ENCODE assay signal across 8 cellular contexts in the genomic region with DNA sequence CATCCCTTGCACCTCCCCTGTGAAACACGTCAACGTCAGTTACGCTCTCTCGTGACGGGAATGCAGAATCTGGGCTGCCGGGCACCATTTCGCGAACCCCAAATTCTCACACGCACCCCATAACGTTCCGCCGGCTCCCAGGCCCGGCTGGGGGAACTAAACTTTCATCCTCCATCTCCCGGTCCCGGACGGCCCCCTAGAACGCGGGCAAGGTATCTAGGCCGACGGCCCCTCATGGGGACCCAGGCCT. TPM values are rescaled to one million over a fixed set of nuclear protein-coding genes. Genes with fewer than 3 reads are reported as not detected.
DNase-seq lines count a peak whose midpoint lies in the region; ATAC-seq and TF ChIP-seq lines count a peak whose summit lies in the region.

No MANE protein-coding gene starts in this region.

- TF ChIP-seq CTCF in fibroblast of pulmonary artery (IDR thresholded peaks at IDR 0.05; ENCODE audit: low read length, missing control alignments) (no peak), omental fat pad (IDR thresholded peaks at IDR 0.05) (no peak)

- H3K27me3 Mint-ChIP-seq in activated T-cell treated with anti-CD3 and anti-CD28 coated beads, Interleukin-2, amount 50 U/mL, for 4 hours (ENCODE audit: low read depth) = no peaks in the 10 kb centered on the region
- no peaks in the 10 kb centered on the region for H3K27me3 Mint-ChIP-seq in T-helper 1 cell treated with Interleukin-12 subunit alpha and Interleukin-12 subunit beta and Interleukin-4 antibody, amounts not matched to agents 30 μg/mL and 1 μg/mL, for 36 hours (ENCODE audit: low read depth)

- peaks cover 19% of the 10 kb centered on the region for H3K4me1 Mint-ChIP-seq in activated T-cell treated with anti-CD3 and anti-CD28 coated beads, Interleukin-2, amount 50 U/mL, for 4 hours (ENCODE audit: low read depth)
- peaks cover 17% of the 10 kb centered on the region for H3K4me1 Mint-ChIP-seq in T-helper 1 cell treated with Interleukin-12 subunit alpha and Interleukin-12 subunit beta and Interleukin-4 antibody, amounts not matched to agents 30 μg/mL and 1 μg/mL, for 36 hours (ENCODE audit: low read depth)

- peak overlapping the region; percentile 100 for H3K27ac Mint-ChIP-seq in T-helper 1 cell treated with Interleukin-12 subunit alpha and Interleukin-12 subunit beta and Interleukin-4 antibody, amounts not matched to agents 30 μg/mL and 1 μg/mL, for 36 hours

- peak overlapping the region; percentile 97 for H3K4me3 Mint-ChIP-seq in activated T-cell treated with anti-CD3 and anti-CD28 coated beads, Interleukin-2, amount 50 U/mL, for 4 hours
- peak overlapping the region; percentile 96 for H3K4me3 Mint-ChIP-seq in T-helper 1 cell treated with Interleukin-12 subunit alpha and Interleukin-12 subunit beta and Interleukin-4 antibody, amounts not matched to agents 30 μg/mL and 1 μg/mL, for 36 hours

- peak; percentile 4 to 11 for ATAC-seq in activated T-cell treated with anti-CD3 and anti-CD28 coated beads, Interleukin-2, amount 50 U/mL, for 4 hours
- peak; percentile 9 for ATAC-seq in omental fat pad (ENCODE audit: low FRiP score)

- H3K36me3 Mint-ChIP-seq in activated T-cell treated with anti-CD3 and anti-CD28 coated beads, Interleukin-2, amount 50 U/mL, for 4 hours (ENCODE audit: insufficient read depth) = peaks cover 8% of the 10 kb centered on the region
- peaks cover 9% of the 10 kb centered on the region for H3K36me3 Mint-ChIP-seq in T-helper 1 cell treated with Interleukin-12 subunit alpha and Interleukin-12 subunit beta and Interleukin-4 antibody, amounts not matched to agents 30 μg/mL and 1 μg/mL, for 36 hours (ENCODE audit: low read depth)

- in situ Hi-C loops in KBM-7 (cut with MboI; ENCODE audit: low pct_unique_long_range_greater_than_20kb, low sequenced_read_pairs) = no loop called here

- H3K4me3 ChIP-seq in fibroblast of pulmonary artery (replicated peaks; ENCODE audit: low read depth, low read length) = peak overlapping the region; percentile 94

- DNase-seq in activated T-cell treated with anti-CD3 and anti-CD28 coated beads, Interleukin-2, amount 50 U/mL, for 4 hours = no peak
- no peak for DNase-seq in activated T-cell treated with anti-CD3 and anti-CD28 coated beads, Interleukin-2, amount 50 U/mL, for 1 hour
- no peak for DNase-seq in fibroblast of pulmonary artery (ENCODE audit: low read depth)
- peak; percentile 29 for DNase-seq in omental fat pad (ENCODE audit: low spot score)
- no peak for DNase-seq in KBM-7
- no peak for DNase-seq in amniotic stem cell (lab: John Stamatoyannopoulos, UW)
- DNase-seq in NCI-H446 (lab: John Stamatoyannopoulos, UW) = no peak

- H3K9me3 Mint-ChIP-seq in activated T-cell treated with anti-CD3 and anti-CD28 coated beads, Interleukin-2, amount 50 U/mL, for 4 hours = no peaks in the 10 kb centered on the region
- no peaks in the 10 kb centered on the region for H3K9me3 Mint-ChIP-seq in T-helper 1 cell treated with Interleukin-12 subunit alpha and Interleukin-12 subunit beta and Interleukin-4 antibody, amounts not matched to agents 30 μg/mL and 1 μg/mL, for 36 hours

RNA-seq across cellular contexts. Expression of gene DNAJC27, which starts 0.5 kb away (rescaled TPM):
- total RNA-seq in activated T-cell treated with anti-CD3 and anti-CD28 coated beads, Interleukin-2, amount 50 U/mL, for 4 hours = 1 to 10 TPM; 3.3 to 3.8 (median 3.5) TPM
- 10 to 100 TPM in 2 of 4 donors, 1 to 10 TPM in 2; 7.2 to 21.8 (median 10.8) TPM for total RNA-seq in omental fat pad

RNA-seq across cellular contexts. Expression of gene ADCY3, which starts 51.2 kb away (rescaled TPM):
- 10 to 100 TPM; 68.7 to 83.7 (median 71.2) TPM for total RNA-seq in activated T-cell treated with anti-CD3 and anti-CD28 coated beads, Interleukin-2, amount 50 U/mL, for 4 hours
- total RNA-seq in omental fat pad = 100 to 1,000 TPM in 1 of 4 donors, 10 to 100 TPM in 3; 74.5 to 116 (median 95.1) TPM
